In the genomic region with DNA sequence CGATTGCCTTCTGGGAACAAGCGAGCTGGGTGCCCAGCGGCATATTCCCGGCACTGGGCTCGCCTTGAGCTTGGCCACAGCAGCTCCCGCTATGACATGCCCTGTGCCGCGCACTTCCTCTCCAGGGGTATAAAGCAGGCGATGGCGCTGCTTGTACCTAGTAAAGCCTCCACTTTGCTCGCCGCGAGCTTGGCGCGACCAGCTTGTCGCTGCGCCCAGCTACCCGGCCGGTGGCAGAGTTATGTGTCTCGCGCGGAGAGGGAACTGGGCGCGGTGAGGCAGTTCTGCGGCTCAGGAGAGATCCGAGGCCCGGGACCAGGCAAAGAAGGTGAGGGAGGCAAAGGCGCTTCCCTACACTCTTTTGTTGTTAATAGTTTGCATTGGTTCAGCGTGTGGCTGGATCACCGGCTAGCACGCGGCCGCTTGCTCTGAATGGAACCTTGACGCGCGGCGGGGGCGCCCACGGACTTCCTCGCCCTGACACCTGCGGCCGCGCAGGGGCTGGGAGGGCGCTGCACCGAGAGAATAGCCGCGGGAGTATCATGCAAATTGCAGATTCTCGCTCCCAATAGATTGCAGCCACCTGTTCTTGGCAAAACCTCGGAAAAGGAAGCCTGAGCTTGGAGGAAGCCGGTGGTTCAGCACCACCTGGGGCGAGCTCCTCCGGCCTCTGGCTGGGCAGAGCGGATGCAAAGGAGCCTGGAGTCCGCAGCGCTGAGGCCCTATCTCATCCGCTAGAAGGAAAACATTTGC, we compare ENCODE assay signal across 8 cellular contexts. TPM values are rescaled to one million over a fixed set of nuclear protein-coding genes. Genes with fewer than 3 reads are reported as not detected.
DNase-seq lines count a peak whose midpoint lies in the region; ATAC-seq and TF ChIP-seq lines count a peak whose summit lies in the region.

No MANE protein-coding gene starts in this region.

- DNase-seq in CD14-positive monocyte (ENCODE audit: low spot score) (no peak), mucosa of descending colon (peak in 2 of 3 donors; percentile 44 to 60), sciatic nerve (ENCODE audit: low spot score) (no peak), brain microvascular endothelial cell (no peak)
- DNase-seq in activated naive CD8-positive, alpha-beta T cell treated with anti-CD3 and anti-CD28 coated beads, Interleukin-2, amount 50 U/mL, for 24 hours: no peak

- H3K4me3 ChIP-seq in HUES48 (ENCODE audit: low read depth, low read length) (peak overlapping the region; percentile 63), mucosa of descending colon (no peak overlapping the region), brain microvascular endothelial cell (ENCODE audit: low read depth, low read length) (no peak overlapping the region)

- no peak overlapping the region for H3K27ac Mint-ChIP-seq in CD14-positive monocyte
- no peak overlapping the region for H3K27ac Mint-ChIP-seq in activated naive CD8-positive, alpha-beta T cell treated with anti-CD3 and anti-CD28 coated beads, Interleukin-2, amount 50 U/mL, for 24 hours

- intact Hi-C loops in CD14-positive monocyte (cut with micrococcal nuclease): loop anchor here (5.0 to 10.0 kb wide), 7 partner anchors 199 to 2004 kb away; partner anchors contain the start of genes ABRAXAS2 (in 1 of the 2), C10orf88 (in 1 of the 2), EEF1AKMT2 (in 1 of the 2) and FAM24B (in 1 of the 2)
- intact Hi-C loops in mucosa of descending colon (cut with DNase I, micrococcal nuclease): no loop called here
- intact Hi-C loops in sciatic nerve (cut with DNase I): no loop called here

- H3K27ac ChIP-seq in HUES48 (ENCODE audit: low read depth, low read length): peak overlapping the region; percentile 48
- H3K27ac ChIP-seq in brain microvascular endothelial cell: no peak overlapping the region

- in situ Hi-C loops in brain microvascular endothelial cell (cut with HindIII; ENCODE audit: low pct_ligation_motif_present, low sequenced_read_pairs): no loop called here

- H3K9me3 ChIP-seq in HUES48 (ENCODE audit: control insufficient read depth, insufficient read depth, low read length): no peaks in the 10 kb centered on the region
- H3K9me3 ChIP-seq in mucosa of descending colon: no peaks in the 10 kb centered on the region

- no peak for ATAC-seq in activated naive CD8-positive, alpha-beta T cell treated with anti-CD3 and anti-CD28 coated beads, Interleukin-2, amount 50 U/mL, for 24 hours
- ATAC-seq in mucosa of descending colon (no peak), sciatic nerve (no peak), GM18861 (IDR thresholded peaks at IDR 0.05; ENCODE audit: unreplicated experiment) (no peak), GM19023 (IDR thresholded peaks at IDR 0.05; ENCODE audit: unreplicated experiment) (no peak)

- peaks cover 74% of the 10 kb centered on the region for H3K27me3 ChIP-seq in HUES48 (ENCODE audit: control insufficient read depth, insufficient read depth, low read length)
- H3K27me3 ChIP-seq in brain microvascular endothelial cell (replicated peaks): peaks cover 61% of the 10 kb centered on the region

- peaks cover 6 to 11% of the 10 kb centered on the region in 2 donors for H3K36me3 Mint-ChIP-seq in CD14-positive monocyte
- peaks cover 18% of the 10 kb centered on the region for H3K36me3 Mint-ChIP-seq in activated naive CD8-positive, alpha-beta T cell treated with anti-CD3 and anti-CD28 coated beads, Interleukin-2, amount 50 U/mL, for 24 hours (ENCODE audit: low read depth)

- H3K27me3 Mint-ChIP-seq in CD14-positive monocyte (ENCODE audit: low read depth in 3 of 3): peaks cover 65 to 74% (median 70%) of the 10 kb centered on the region in 3 donors
- H3K27me3 Mint-ChIP-seq in activated naive CD8-positive, alpha-beta T cell treated with anti-CD3 and anti-CD28 coated beads, Interleukin-2, amount 50 U/mL, for 24 hours: peaks cover 42% of the 10 kb centered on the region

- H3K4me1 ChIP-seq in HUES48 (ENCODE audit: control insufficient read depth, insufficient read depth, low read length) (peaks cover 49% of the 10 kb centered on the region), mucosa of descending colon (ENCODE audit: low read depth) (peaks cover 34% of the 10 kb centered on the region)

- H3K9ac ChIP-seq in HUES48 (ENCODE audit: low read depth, low read length): peak overlapping the region; percentile 43; the same call in 1 of the 2 replicates

- peaks cover 12% of the 10 kb centered on the region for H3K36me3 ChIP-seq in HUES48 (ENCODE audit: control insufficient read depth, insufficient read depth, low read length)
- H3K36me3 ChIP-seq in mucosa of descending colon (ENCODE audit: low read depth): peaks cover 4% of the 10 kb centered on the region
- peaks cover under 1% of the 10 kb centered on the region for H3K36me3 ChIP-seq in brain microvascular endothelial cell (replicated peaks)

- peak overlapping the region; percentile 66 to 92 for H3K4me3 Mint-ChIP-seq in CD14-positive monocyte
- peak overlapping the region; percentile 72 for H3K4me3 Mint-ChIP-seq in activated naive CD8-positive, alpha-beta T cell treated with anti-CD3 and anti-CD28 coated beads, Interleukin-2, amount 50 U/mL, for 24 hours

- TF ChIP-seq CTCF in CD14-positive monocyte (IDR thresholded peaks at IDR 0.05) (no peak), mucosa of descending colon (IDR thresholded peaks at IDR 0.05) (no peak), brain microvascular endothelial cell (IDR thresholded peaks at IDR 0.05; ENCODE audit: low read depth, low read length, missing control alignments) (no peak)

- H3K9me3 Mint-ChIP-seq in CD14-positive monocyte: peaks cover 0 to 23% (median 8%) of the 10 kb centered on the region in 7 donors
- H3K9me3 Mint-ChIP-seq in activated naive CD8-positive, alpha-beta T cell treated with anti-CD3 and anti-CD28 coated beads, Interleukin-2, amount 50 U/mL, for 24 hours: peaks cover 2% of the 10 kb centered on the region

- peaks cover 51% of the 10 kb centered on the region for H3K4me1 Mint-ChIP-seq in CD14-positive monocyte
- peaks cover 64% of the 10 kb centered on the region for H3K4me1 Mint-ChIP-seq in activated naive CD8-positive, alpha-beta T cell treated with anti-CD3 and anti-CD28 coated beads, Interleukin-2, amount 50 U/mL, for 24 hours

RNA-seq across cellular contexts. Expression of gene BUB3, which starts 3.0 kb away (rescaled TPM):
- polyA plus RNA-seq in CD14-positive monocyte: 10 to 100 TPM; 80.4 to 96.4 TPM
- total RNA-seq in mucosa of descending colon: 10 to 100 TPM; 65.0 to 81.1 (median 68.4) TPM
- 65.5 TPM for total RNA-seq in sciatic nerve

RNA-seq across cellular contexts. Expression of gene HMX2, which starts 3.2 kb away (rescaled TPM):
- not detected for polyA plus RNA-seq in CD14-positive monocyte
- total RNA-seq in mucosa of descending colon (under 1 TPM; 0.17 to 0.25 (median 0.24) TPM), sciatic nerve (not detected)

RNA-seq across cellular contexts. Expression of gene HMX3, which starts 15.4 kb away (rescaled TPM):
- not detected for polyA plus RNA-seq in CD14-positive monocyte
- 1 to 10 TPM in 1 of 3 donors, under 1 TPM in 1, not detected in 1; 0.92 to 1.4 TPM for total RNA-seq in mucosa of descending colon
- total RNA-seq in sciatic nerve: not detected

Comparison
In these comparisons a context has a peak if more than half of its experiments do, and no peak if none do; other contexts are left out.
1. DNase-seq: peak in mucosa of descending colon (2 of 3); none in CD14-positive monocyte (single experiment), activated naive CD8-positive, alpha-beta T cell treated with anti-CD3 and anti-CD28 coated beads, Interleukin-2, amount 50 U/mL, for 24 hours (single experiment), sciatic nerve (single experiment) and brain microvascular endothelial cell (single experiment).
2. intact Hi-C loops: an anchor here in CD14-positive monocyte (5.0 to 10.0 kb wide); none called in mucosa of descending colon and sciatic nerve.